8 cellular contexts compared by ENCODE assay signal in the genomic region with DNA sequence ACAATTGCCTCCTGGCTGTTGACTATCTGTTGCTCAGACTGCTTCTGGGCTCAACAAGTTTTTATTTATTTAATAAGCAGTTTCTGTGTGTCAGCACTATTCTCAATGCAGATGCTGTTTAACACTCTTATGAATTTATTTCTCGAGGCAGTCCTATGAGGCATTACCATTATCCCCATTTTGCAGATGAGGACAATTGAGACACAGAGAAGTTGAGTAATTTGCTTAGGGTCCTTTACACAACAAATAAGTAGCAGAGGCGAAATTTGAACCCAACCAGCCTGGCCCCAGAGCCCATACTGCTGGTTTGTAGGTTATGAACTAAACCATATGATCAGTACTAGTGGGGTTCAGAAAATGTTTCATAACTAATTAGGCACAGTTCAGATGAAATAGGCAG.
"Had no signal": no experiment of that assay in that cellular context is flagged by ENCODE, and none has a peak within 500 bp of the region (broad histone marks: within the 10 kb centered on the region; RNA-seq: fewer than 3 reads in every experiment).

No MANE protein-coding gene starts in this region.

- H3K27ac ChIP-seq: HL-60 had no signal

- H3K4me3 ChIP-seq: GM23338 had no signal

- H3K9me3 Mint-ChIP-seq: GM23338, H9 had no signal

- H3K4me2 ChIP-seq: GM23338 had no signal

- H3K27ac Mint-ChIP-seq: GM23338, H9 had no signal

- ATAC-seq: GM23338 had no signal

- H3K4me3 Mint-ChIP-seq: GM23338, H9 had no signal

- H2AFZ ChIP-seq: GM23338 had no signal

- FAIRE-seq: H1, H54 had no signal

- DNase-seq: H9, HCEC 1CT, IMR-90, KBM-7 had no signal
